Comparison of ENCODE assay signal across 24 cellular contexts in genomic region chr6:51585264-51585663, GRCh38.
"Had no signal": no experiment of that assay in that cellular context is flagged by ENCODE, and none has a peak within 500 bp of the region (broad histone marks: within the 10 kb centered on the region; RNA-seq: fewer than 3 reads in every experiment).

No MANE protein-coding gene starts in this region.

- DNase-seq: activated CD4-positive, alpha-beta memory T cell treated with anti-CD3 and anti-CD28 coated beads, Interleukin-2, amount 10 ng/mL, durations not matched to agents 7 days and 5 days; activated CD4-positive, alpha-beta T cell treated with anti-CD3 and anti-CD28 coated beads for 36 hours; activated CD4-positive, alpha-beta T cell treated with anti-CD3 and anti-CD28 coated beads, Interleukin-2, amount 10 ng/mL, durations not matched to agents 24 days and 14 days; activated CD4-positive, CD25-positive, alpha-beta regulatory T cell; activated CD4-positive, CD25-positive, alpha-beta regulatory T cell treated with anti-CD3 and anti-CD28 coated beads, Interleukin-2, amount 50 U/mL, for 72 hours; activated CD8-positive, alpha-beta memory T cell treated with anti-CD3 and anti-CD28 coated beads, Interleukin-2, amount 50 U/mL, for 48 hours; activated gamma-delta T cell; activated naive CD4-positive, alpha-beta T cell; activated naive CD4-positive, alpha-beta T cell treated with anti-CD3 and anti-CD28 coated beads, Interleukin-2, amount 10 ng/mL, durations not matched to agents 7 days and 5 days; activated naive CD8-positive, alpha-beta T cell treated with anti-CD3 and anti-CD28 coated beads, Interleukin-2, amount 10 ng/mL, durations not matched to agents 7 days and 5 days; activated T-cell treated with anti-CD3 and anti-CD28 coated beads for 4 hours; activated T-cell treated with anti-CD3 and anti-CD28 coated beads, Interleukin-2, amount 50 U/mL, for 24 hours; activated T-cell treated with anti-CD3 and anti-CD28 coated beads, Interleukin-2, amount 50 U/mL, for 72 hours; central memory CD4-positive, alpha-beta T cell; cerebellar nuclear complex; colonic mucosa; dorsolateral prefrontal cortex; effector memory CD4-positive, alpha-beta T cell; endodermal cell; foreskin fibroblast; heart left ventricle; T-helper 2 cell had no signal

- ATAC-seq: activated CD4-positive, alpha-beta T cell treated with anti-CD3 and anti-CD28 coated beads for 36 hours; activated naive CD4-positive, alpha-beta T cell treated with anti-CD3 and anti-CD28 coated beads, Interleukin-2, amount 50 U/mL, for 72 hours; activated T-cell treated with anti-CD3 and anti-CD28 coated beads, Interleukin-2, amount 50 U/mL, for 72 hours; esophagus mucosa; heart left ventricle had no signal
